29 cellular contexts compared by ENCODE assay signal in genomic region chr21:22189278-22189677, GRCh38.
"Had no signal": no experiment of that assay in that cellular context is flagged by ENCODE, and none has a peak within 500 bp of the region (broad histone marks: within the 10 kb centered on the region; RNA-seq: fewer than 3 reads in every experiment).

No MANE protein-coding gene starts in this region.

- H3K4me2 ChIP-seq: neural progenitor cell, smooth muscle cell had no signal

- H3K79me2 ChIP-seq: parathyroid adenoma had no signal

- H3K4me1 Mint-ChIP-seq: immature natural killer cell; naive thymus-derived CD8-positive, alpha-beta T cell; nephron progenitor cell; neural progenitor cell; stimulated activated memory B cell treated with anti-CD40 and anti-IgM and Interleukin-4, amounts not matched to agents 10 μg/mL and 1 μg/mL and 100 μg/mL, for 72 hours; stimulated activated naive CD8-positive, alpha-beta T cell treated with anti-CD3 and anti-CD28 coated beads, Interleukin-15, amount 100 ng/mL, for 72 hours had no signal

- FAIRE-seq: islet of Langerhans, kidney had no signal

- H3K27me3 ChIP-seq: left lung, neural progenitor cell, neutrophil, right lobe of liver, tibial nerve, upper lobe of left lung, vagina had no signal

- ATAC-seq: left colon; left lung; lower lobe of right lung; naive thymus-derived CD8-positive, alpha-beta T cell; psoas muscle; right lobe of liver; stimulated activated memory B cell treated with anti-CD40 and anti-IgM and Interleukin-4, amounts not matched to agents 10 μg/mL and 1 μg/mL and 100 μg/mL, for 72 hours; stimulated activated naive CD8-positive, alpha-beta T cell treated with anti-CD3 and anti-CD28 coated beads, Interleukin-15, amount 100 ng/mL, for 72 hours had no signal

- H2AFZ ChIP-seq: neural progenitor cell, parathyroid adenoma had no signal

- H3K9ac ChIP-seq: neural progenitor cell, parathyroid adenoma had no signal

- H3K4me3 ChIP-seq: left lung, lower lobe of right lung, neural progenitor cell, psoas muscle, right lobe of liver, smooth muscle cell, tibial nerve, upper lobe of left lung, vagina had no signal

- H3K4me3 Mint-ChIP-seq: immature natural killer cell; naive thymus-derived CD8-positive, alpha-beta T cell; nephron progenitor cell; neural progenitor cell; stimulated activated memory B cell treated with anti-CD40 and anti-IgM and Interleukin-4, amounts not matched to agents 10 μg/mL and 1 μg/mL and 100 μg/mL, for 72 hours; stimulated activated naive CD8-positive, alpha-beta T cell treated with anti-CD3 and anti-CD28 coated beads, Interleukin-15, amount 100 ng/mL, for 72 hours had no signal

- H3K36me3 ChIP-seq: left lung, lower lobe of right lung, neural progenitor cell, neutrophil, right lobe of liver, tibial nerve, upper lobe of left lung, vagina had no signal

- H3K27ac Mint-ChIP-seq: immature natural killer cell; naive thymus-derived CD8-positive, alpha-beta T cell; nephron progenitor cell; neural progenitor cell; stimulated activated memory B cell treated with anti-CD40 and anti-IgM and Interleukin-4, amounts not matched to agents 10 μg/mL and 1 μg/mL and 100 μg/mL, for 72 hours; stimulated activated naive CD8-positive, alpha-beta T cell treated with anti-CD3 and anti-CD28 coated beads, Interleukin-15, amount 100 ng/mL, for 72 hours had no signal

- DNase-seq: hypothalamus; immature natural killer cell; kidney; left colon; left lung; lower lobe of right lung; mammary epithelial cell; mesenchymal stem cell; naive thymus-derived CD8-positive, alpha-beta T cell; nephron progenitor cell; occipital lobe; psoas muscle; right lobe of liver; stimulated activated CD4-positive, alpha-beta T cell treated with anti-CD3 and anti-CD28 coated beads, Interleukin-1b, Interleukin-23, amount 100 ng/mL, for 48 hours; stimulated activated CD4-positive, alpha-beta T cell treated with anti-CD3 and anti-CD28 coated beads, Interleukin-2, amount 100 ng/mL, for 48 hours; stimulated activated CD4-positive, alpha-beta T cell treated with anti-CD3 and anti-CD28 coated beads, Interleukin-4, amount 100 ng/mL, for 4 hours; stimulated activated CD8-positive, alpha-beta memory T cell treated with anti-CD3 and anti-CD28 coated beads, Interleukin-4, amount 100 ng/mL, for 48 hours; stimulated activated naive CD4-positive, alpha-beta T cell treated with Interleukin-2 at 50 U/mL for 16 hours; stimulated activated naive CD8-positive, alpha-beta T cell treated with anti-CD3 and anti-CD28 coated beads, Interleukin-15, amount 100 ng/mL, for 72 hours; substantia nigra; upper lobe of left lung had no signal

- H3K9me3 ChIP-seq: lower lobe of right lung, neutrophil, psoas muscle, right lobe of liver, tibial nerve, upper lobe of left lung, vagina had no signal

- H3K4me1 ChIP-seq: left lung, lower lobe of right lung, parathyroid adenoma, psoas muscle, right lobe of liver, tibial nerve, upper lobe of left lung, vagina had no signal

- H3K36me3 Mint-ChIP-seq: neural progenitor cell; stimulated activated memory B cell treated with anti-CD40 and anti-IgM and Interleukin-4, amounts not matched to agents 10 μg/mL and 1 μg/mL and 100 μg/mL, for 72 hours had no signal

- H3K9me3 Mint-ChIP-seq: neural progenitor cell had no signal

- H3K27me3 Mint-ChIP-seq: naive thymus-derived CD8-positive, alpha-beta T cell; stimulated activated memory B cell treated with anti-CD40 and anti-IgM and Interleukin-4, amounts not matched to agents 10 μg/mL and 1 μg/mL and 100 μg/mL, for 72 hours; stimulated activated naive CD8-positive, alpha-beta T cell treated with anti-CD3 and anti-CD28 coated beads, Interleukin-15, amount 100 ng/mL, for 72 hours had no signal

- H3K27ac ChIP-seq: left lung, lower lobe of right lung, neural progenitor cell, neutrophil, parathyroid adenoma, psoas muscle, right lobe of liver, tibial nerve, upper lobe of left lung, vagina had no signal
